8 cellular contexts compared by ENCODE assay signal in genomic region chr3:124281453-124282316, GRCh38.
DNase-seq lines count a peak whose midpoint lies in the region; ATAC-seq and TF ChIP-seq lines count a peak whose summit lies in the region.

No MANE protein-coding gene starts in this region.

- ATAC-seq in right lobe of liver (peak; percentile 55 to 83 (median 67)), HG03521 (IDR thresholded peaks at IDR 0.05; ENCODE audit: unreplicated experiment) (no peak)

- 39% methylated on average over 6 of the region's 6 CpGs for WGBS in right lobe of liver (ENCODE audit: insufficient coverage, low coverage, low lambda C conversion rate, missing lambda C conversion rate)

- no peaks in the 10 kb centered on the region for H3K9me3 ChIP-seq in right lobe of liver

- H3K4me3 ChIP-seq in right lobe of liver = no peak overlapping the region

- in situ Hi-C loops in T47D (cut with HindIII; ENCODE audit: low pct_unique_long_range_greater_than_20kb, low sequenced_read_pairs) = no loop called here

- TF ChIP-seq CTCF in GM12873 (IDR thresholded peaks at IDR 0.05; ENCODE audit: insufficient read depth, low read depth, low read length, missing control alignments) (peak; percentile 53), right lobe of liver (IDR thresholded peaks at IDR 0.05) (peak; percentile 32 to 54 (median 51))

- no peaks in the 10 kb centered on the region for H3K27me3 ChIP-seq in right lobe of liver

- no peaks in the 10 kb centered on the region for H3K4me1 ChIP-seq in right lobe of liver

- no peaks in the 10 kb centered on the region for H3K36me3 ChIP-seq in right lobe of liver

- no peak overlapping the region for H3K27ac ChIP-seq in right lobe of liver

- DNase-seq in NCI-H146 (lab: John Stamatoyannopoulos, UW) (peak; percentile 58), T47D (ENCODE audit: low read depth in 1 of 2, low spot score in 1 of 2) (peak; percentile 51 to 74), right lobe of liver (no peak), activated gamma-delta T cell treated with Interleukin-2 at 50 U/mL for 16 hours (no peak), NCI-H187 (lab: John Stamatoyannopoulos, UW) (no peak), activated T-cell treated with anti-CD3 and anti-CD28 coated beads for 4 hours (no peak)

- no peak for TF ChIP-seq POLR2A in right lobe of liver (IDR thresholded peaks at IDR 0.05)

- intact Hi-C loops in right lobe of liver (cut with DNase I) = no loop called here

Comparison
In these comparisons a context has a peak if more than half of its experiments do, and no peak if none do; other contexts are left out.
1. DNase-seq: peak in NCI-H146 (single experiment) and T47D (2 of 2); none in right lobe of liver (0 of 3), activated gamma-delta T cell treated with Interleukin-2 at 50 U/mL for 16 hours (single experiment), NCI-H187 (0 of 2) and activated T-cell treated with anti-CD3 and anti-CD28 coated beads for 4 hours (single experiment).